2 cellular contexts compared by ENCODE assay signal in genomic region chr20:31987744-31988143, GRCh38.
TF ChIP-seq lines count a peak whose summit lies in the region.

No MANE protein-coding gene starts in this region.

TF ChIP-seq in Ishikawa, 13 proteins besides CTCF, POLR2A, EP300 and RAD21:
- no peak for TF ChIP-seq EGR1 (IDR thresholded peaks at IDR 0.05)
- TF ChIP-seq NFIC (IDR thresholded peaks at IDR 0.05) = peak; percentile 52

TF ChIP-seq in HepG2, 621 proteins besides CTCF, POLR2A, EP300 and RAD21:
- TF ChIP-seq AGO1 (IDR thresholded peaks at IDR 0.05; ENCODE audit: low read depth, low read length, poor library complexity, severe bottlenecking) = no peak
- no peak for TF ChIP-seq ZNF720 (CRISPR knock-in tag; IDR thresholded peaks at IDR 0.05)
- TF ChIP-seq ZNF577 (CRISPR knock-in tag; IDR thresholded peaks at IDR 0.05; ENCODE audit: borderline replicate concordance, low read depth) = no peak
- 0 out of 2 replicates have a peak, but pooled peaks have one; percentile 41 for TF ChIP-seq RARA (CRISPR knock-in tag; IDR thresholded peaks at IDR 0.05)
- no peak for TF ChIP-seq THAP8 (CRISPR knock-in tag; IDR thresholded peaks at IDR 0.05; ENCODE audit: borderline replicate concordance)
- TF ChIP-seq NR2F6 (IDR thresholded peaks at IDR 0.05) = no peak
- peak; percentile 34; the same call in 1 of the 2 replicates for TF ChIP-seq NR2F6 (CRISPR knock-in tag; IDR thresholded peaks at IDR 0.05)
- TF ChIP-seq SPEN (CRISPR knock-in tag; IDR thresholded peaks at IDR 0.05; ENCODE audit: low read depth) = no peak
- peak; percentile 71 for TF ChIP-seq HNF4A (CRISPR knock-in tag; IDR thresholded peaks at IDR 0.05)
- TF ChIP-seq SOX13 (IDR thresholded peaks at IDR 0.05) = no peak
- 0 out of 4 replicates have a peak, but pooled peaks of 1 of the 2 experiments have one; percentile 11 for TF ChIP-seq SOX13 (CRISPR knock-in tag; conservative IDR thresholded peaks at IDR 0.05 in 1 of 2, IDR thresholded peaks at IDR 0.05 in 1 of 2)
- no peak for TF ChIP-seq KLF13 (CRISPR knock-in tag; IDR thresholded peaks at IDR 0.05)
- TF ChIP-seq HNF4G (IDR thresholded peaks at IDR 0.05; ENCODE audit: borderline replicate concordance, low read depth, low read length) = peak; percentile 35; the same call in 1 of the 2 replicates
- no peak for TF ChIP-seq HNF4G (CRISPR knock-in tag; IDR thresholded peaks at IDR 0.05; ENCODE audit: borderline replicate concordance, low read depth)
- peak; percentile 67 for TF ChIP-seq TEAD3 (CRISPR knock-in tag; optimal IDR thresholded peaks at IDR 0.05; ENCODE audit: borderline replicate concordance)
- peak; percentile 96 for TF ChIP-seq SKI (IDR thresholded peaks at IDR 0.05; ENCODE audit: partially characterized antibody)
- peak; percentile 91 for TF ChIP-seq ZNF3 (CRISPR knock-in tag; IDR thresholded peaks at IDR 0.05)
- peak; percentile 12 to 75; a peak in 1 of 4 replicates for TF ChIP-seq NR2F1 (CRISPR knock-in tag; IDR thresholded peaks at IDR 0.05)
- 0 out of 2 replicates have a peak, but pooled peaks have one; percentile 18 for TF ChIP-seq SOX5 (CRISPR knock-in tag; IDR thresholded peaks at IDR 0.05; ENCODE audit: borderline replicate concordance)
- 0 out of 2 replicates have a peak, but pooled peaks have one; percentile 26 for TF ChIP-seq BCL6 (CRISPR knock-in tag; IDR thresholded peaks at IDR 0.05)
- TF ChIP-seq RXRA (CRISPR knock-in tag; IDR thresholded peaks at IDR 0.05) = 0 out of 2 replicates have a peak, but pooled peaks have one; percentile 18
- no peak for TF ChIP-seq ZNF883 (CRISPR knock-in tag; IDR thresholded peaks at IDR 0.05; ENCODE audit: not compliant biosample characterization)
- 0 out of 2 replicates have a peak, but pooled peaks have one; percentile 63 for TF ChIP-seq NCOR1 (IDR thresholded peaks at IDR 0.05; ENCODE audit: borderline replicate concordance, low read length)
- TF ChIP-seq EEA1 (CRISPR knock-in tag; IDR thresholded peaks at IDR 0.05; ENCODE audit: borderline replicate concordance) = no peak
